ENCODE assay signal across 8 cellular contexts in the genomic region with DNA sequence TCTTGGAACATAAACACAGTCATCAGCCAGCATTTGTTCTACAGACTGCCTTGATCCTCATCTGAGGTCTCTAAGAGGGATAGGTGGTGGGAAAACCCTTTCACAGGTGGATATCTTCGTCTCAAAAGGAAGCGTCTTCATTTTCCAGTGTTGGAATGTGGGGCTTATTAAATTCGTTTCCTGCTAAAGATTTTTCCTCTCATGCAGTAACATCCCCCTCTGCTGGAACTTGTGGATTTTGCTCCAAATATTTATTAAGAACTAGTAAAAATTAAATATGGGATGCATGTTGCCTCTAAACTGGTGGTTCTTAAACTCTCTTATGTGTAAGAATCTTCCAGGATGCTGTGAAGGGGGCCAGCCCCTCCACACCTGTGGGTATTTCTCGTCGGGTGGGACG. TPM values are rescaled to one million over a fixed set of nuclear protein-coding genes. Genes with fewer than 3 reads are reported as not detected.
A peak's percentile ranks its signal among the peaks of the same experiment; 100 is the strongest.
DNase-seq lines count a peak whose midpoint lies in the region; ATAC-seq and TF ChIP-seq lines count a peak whose summit lies in the region.

No MANE protein-coding gene starts in this region.

- H3F3A ChIP-seq in PC-3 (ENCODE audit: low read length, unreplicated experiment), result no peaks in the 10 kb centered on the region

- POLR2A ChIA-PET in PC-3 (lab: Charles Lee; ENCODE audit: unreplicated experiment), result no interaction called here

- TF ChIP-seq CTCF in PC-3 (conservative IDR thresholded peaks at IDR 0.05; ENCODE audit: low read depth, low read length) (peak; percentile 67), testis (IDR thresholded peaks at IDR 0.05) (peak; percentile 34 to 58 (median 49))

- H3K36me3 ChIP-seq in PC-3 (ENCODE audit: low read depth, low read length) (no peaks in the 10 kb centered on the region), testis (ENCODE audit: low read depth, missing control alignments) (no peaks in the 10 kb centered on the region)

- no peak for TF ChIP-seq POLR2A in testis (IDR thresholded peaks at IDR 0.05)

- no peaks in the 10 kb centered on the region for H4K20me1 ChIP-seq in PC-3 (ENCODE audit: low read length)

- ATAC-seq in PC-3, result no peak
- no peak for ATAC-seq in HG02759 (IDR thresholded peaks at IDR 0.05; ENCODE audit: unreplicated experiment)
- no peak for ATAC-seq in left cardiac atrium

- H3K27ac ChIP-seq in PC-3 (ENCODE audit: low read length), result no peak overlapping the region
- no peak overlapping the region for H3K27ac ChIP-seq in testis

- H3K27me3 ChIP-seq in PC-3 (ENCODE audit: low read length), result peaks cover 53% of the 10 kb centered on the region
- H3K27me3 ChIP-seq in testis, result no peaks in the 10 kb centered on the region

- no peak overlapping the region for H2AFZ ChIP-seq in PC-3 (ENCODE audit: low read length)

- WGBS in testis, 2 donors, result 36 to 50% methylated on average over 6 of the region's 6 CpGs

- no peaks in the 10 kb centered on the region for H3K4me1 ChIP-seq in PC-3 (ENCODE audit: insufficient read depth, low read length)
- H3K4me1 ChIP-seq in testis, result no peaks in the 10 kb centered on the region

- H3K4me3 ChIP-seq in PC-3 (ENCODE audit: low read length) (no peak overlapping the region), testis (no peak overlapping the region)

- CTCF ChIA-PET in PC-3 (lab: Charles Lee), result no interaction called here

- intact Hi-C loops in PC-3 (cut with micrococcal nuclease) (loop anchor here (1.0 kb wide), 1 partner anchor 53 kb away; no protein-coding TSS in a partner anchor), testis (cut with DNase I; ENCODE audit: low total_unique reads) (no loop called here), left cardiac atrium (cut with DNase I) (loop anchor here in 1 of 2 donors (2.0 kb wide), 1 partner anchor 52 kb away; no protein-coding TSS in a partner anchor)

- H3K9ac ChIP-seq in PC-3 (ENCODE audit: low read length), result no peak overlapping the region

- no peak overlapping the region for H3K4me2 ChIP-seq in PC-3 (ENCODE audit: low read length)

- H3K9me3 ChIP-seq in PC-3 (ENCODE audit: low read length), result no peaks in the 10 kb centered on the region
- H3K9me3 ChIP-seq in testis, result no peaks in the 10 kb centered on the region

- peak; percentile 14 for DNase-seq in NCI-H510A treated with DMSO at 0.1 percent for 48 hours (lab: John Stamatoyannopoulos, UW)
- no peak for DNase-seq in NCI-H510A (lab: John Stamatoyannopoulos, UW)
- peak; percentile 66 for DNase-seq in PC-3
- peak; percentile 17 for DNase-seq in fibroblast of the conjunctiva (ENCODE audit: low read depth)
- no peak for DNase-seq in testis
- DNase-seq in NCI-H446 treated with DMSO at 0.1 percent for 48 hours (lab: John Stamatoyannopoulos, UW), result no peak
- DNase-seq in left cardiac atrium, result no peak

- H3K9me2 ChIP-seq in PC-3 (replicated peaks; ENCODE audit: low read length), result no peaks in the 10 kb centered on the region

- no TSS peak for BruUV-seq in PC-3 (replicated peaks; lab: Mats Ljungman, UMichigan)

- no peaks in the 10 kb centered on the region for H3K79me2 ChIP-seq in PC-3 (ENCODE audit: low read length)

RNA-seq across cellular contexts. Expression of gene MLYCD, which starts 20.1 kb away (rescaled TPM):
- total RNA-seq in PC-3 (2014; rRNA removed) (0.95 and 1.2 TPM in 2 replicates), testis (10 to 100 TPM; 15.1 to 22.1 TPM), left cardiac atrium (10 to 100 TPM; 27.0 to 36.3 TPM)
- polyA plus RNA-seq in testis (ENCODE audit: insufficient read depth, low read depth, low replicate concordance), result 4.5 TPM

Comparison
In these comparisons a context has a peak if more than half of its experiments do, and no peak if none do; other contexts are left out.
1. DNase-seq: peak in NCI-H510A treated with DMSO at 0.1 percent for 48 hours (single experiment), PC-3 (single experiment) and fibroblast of the conjunctiva (single experiment); none in NCI-H510A (single experiment), testis (single experiment), NCI-H446 treated with DMSO at 0.1 percent for 48 hours (single experiment) and left cardiac atrium (single experiment).